21 cellular contexts compared by ENCODE assay signal in genomic region chr10:103646304-103646703, GRCh38.
A peak's percentile ranks its signal among the peaks of the same experiment; 100 is the strongest.
DNase-seq lines count a peak whose midpoint lies in the region; ATAC-seq, FAIRE-seq and TF ChIP-seq lines count a peak whose summit lies in the region.
"Had no signal": no experiment of that assay in that cellular context is flagged by ENCODE, and none has a peak within 500 bp of the region (broad histone marks: within the 10 kb centered on the region; RNA-seq: fewer than 3 reads in every experiment).

No MANE protein-coding gene starts in this region.

- H3K4me1 ChIP-seq in cardiac muscle cell (ENCODE audit: low read depth): peaks cover 11% of the 10 kb centered on the region
- peaks cover 5 to 68% (median 45%) of the 10 kb centered on the region in 12 donors for H3K4me1 ChIP-seq in heart left ventricle
- no peaks in the 10 kb centered on the region for H3K4me1 ChIP-seq in GM12878 (ENCODE audit: control insufficient read depth, insufficient read depth, low read length)
- H3K4me1 ChIP-seq in mesenchymal stem cell (ENCODE audit: control insufficient read depth, insufficient read depth, low read depth, low read length): peaks cover 9% of the 10 kb centered on the region
- peaks cover 4 to 100% (median 67%) of the 10 kb centered on the region in 4 donors for H3K4me1 ChIP-seq in tibial nerve
- H3K4me1 ChIP-seq: parathyroid adenoma had no signal

- no peak for TF ChIP-seq CTCF in cardiac muscle cell (IDR thresholded peaks at IDR 0.05; ENCODE audit: low read depth, low read length)
- no peak for TF ChIP-seq CTCF in heart left ventricle (IDR thresholded peaks at IDR 0.05)
- TF ChIP-seq CTCF in GM12878 (IDR thresholded peaks at IDR 0.05 in 2 of 3, conservative IDR thresholded peaks at IDR 0.05 in 1 of 3; ENCODE audit: control insufficient read depth in 2 of 3, extremely low read depth in 1 of 3, insufficient read depth in 1 of 3, low read depth in 3 of 3, low read length in 3 of 3): no peak
- TF ChIP-seq CTCF in tibial nerve (IDR thresholded peaks at IDR 0.05): no peak

- no peak for TF ChIP-seq RAD21 in GM12878 (IDR thresholded peaks at IDR 0.05; ENCODE audit: insufficient read depth, low read depth, low read length)

- H2BK15ac ChIP-seq in mesenchymal stem cell (ENCODE audit: low read depth, poor library complexity, severe bottlenecking): no peak overlapping the region

- H3K23ac ChIP-seq in mesenchymal stem cell (ENCODE audit: low read length in 2 of 2): no peak overlapping the region

- H3K27me3 ChIP-seq in cardiac muscle cell (no peaks in the 10 kb centered on the region), heart left ventricle (no peaks in the 10 kb centered on the region), GM12878 (replicated peaks in 1 of 2; ENCODE audit: control insufficient read depth in 2 of 2, insufficient read depth in 2 of 2, low read length in 1 of 2) (no peaks in the 10 kb centered on the region), mesenchymal stem cell (ENCODE audit: control insufficient read depth in 1 of 2, insufficient read depth in 1 of 2, low read length in 2 of 2) (no peaks in the 10 kb centered on the region), tibial nerve (no peaks in the 10 kb centered on the region)
- H3K27me3 ChIP-seq: spleen had no signal

- H3K14ac ChIP-seq in mesenchymal stem cell (ENCODE audit: low read length in 2 of 2): no peak overlapping the region

- H3K4me3 ChIP-seq in cardiac muscle cell (no peak overlapping the region), heart left ventricle (no peak overlapping the region), GM12878 (no peak overlapping the region), mesenchymal stem cell (ENCODE audit: insufficient read depth in 1 of 2, low read depth in 1 of 2, low read length in 2 of 2) (no peak overlapping the region), tibial nerve (no peak overlapping the region)
- H3K4me3 ChIP-seq: spleen, thoracic aorta had no signal

- H3K9ac ChIP-seq in GM12878 (ENCODE audit: control insufficient read depth, insufficient read depth, low read length) (no peak overlapping the region), mesenchymal stem cell (ENCODE audit: low read length) (no peak overlapping the region)
- H3K9ac ChIP-seq: parathyroid adenoma had no signal

- SMC1A ChIA-PET in GM12878 (lab: Charles Lee; ENCODE audit: uncharacterized antibody, unreplicated experiment): interaction anchor here (0.8 to 1.5 kb wide), 2 partner anchors 10 to 21 kb away, joined by 3 to 5 read pairs; no protein-coding TSS in a partner anchor

- no peaks in the 10 kb centered on the region; the same call in 1 of the 2 replicates for H3K79me2 ChIP-seq in GM12878 (ENCODE audit: control insufficient read depth, insufficient read depth, low read length)

- no peak overlapping the region for H3K18ac ChIP-seq in mesenchymal stem cell (ENCODE audit: low read depth in 1 of 2, low read length in 2 of 2)

- H2AFZ ChIP-seq in GM12878 (ENCODE audit: control insufficient read depth, low read depth, low read length) (no peak overlapping the region), mesenchymal stem cell (ENCODE audit: low read depth, low read length) (no peak overlapping the region)
- H2AFZ ChIP-seq: parathyroid adenoma had no signal

- H3K36me3 ChIP-seq in cardiac muscle cell (peaks cover 8% of the 10 kb centered on the region), heart left ventricle (peaks cover 0 to 16% (median 0%) of the 10 kb centered on the region in 9 donors), GM12878 (ENCODE audit: control insufficient read depth in 2 of 2, insufficient read depth in 2 of 2, low read length in 1 of 2) (peaks cover 9 to 18% of the 10 kb centered on the region in 2 experiments; a peak in 3 of 4 replicates), mesenchymal stem cell (ENCODE audit: control insufficient read depth in 1 of 2, insufficient read depth in 2 of 2, low read depth in 1 of 2, low read length in 2 of 2) (peaks cover 10 to 53% of the 10 kb centered on the region in 2 experiments), tibial nerve (peaks cover 0 to 9% (median 0%) of the 10 kb centered on the region in 3 donors)
- H3K36me3 ChIP-seq: thoracic aorta had no signal

- POLR2A ChIA-PET in GM12878 (lab: Charles Lee): interaction anchor here (0.6 kb wide), 1 partner anchor 392 kb away, joined by 3 read pairs; no protein-coding TSS in a partner anchor

- intact Hi-C loops in heart left ventricle (cut with DNase I) (loop anchor here in 1 of 10 donors (5.0 kb wide), 1 partner anchor 39 kb away; no protein-coding TSS in a partner anchor), GM12878 (cut with micrococcal nuclease; ENCODE audit: unreplicated experiment) (no loop called here)

- RAD21 ChIA-PET in GM12878 (lab: Charles Lee; ENCODE audit: unreplicated experiment): no interaction called here

- H3K4me2 ChIP-seq in GM12878 (ENCODE audit: control insufficient read depth, insufficient read depth) (no peak overlapping the region), mesenchymal stem cell (ENCODE audit: low read length, poor library complexity, severe bottlenecking) (no peak overlapping the region)

- BruUV-seq in GM12878 (replicated peaks; lab: Mats Ljungman, UMichigan): no TSS peak

- no peaks in the 10 kb centered on the region for H3K9me3 ChIP-seq in cardiac muscle cell (ENCODE audit: low read depth)
- H3K9me3 ChIP-seq in heart left ventricle: no peaks in the 10 kb centered on the region
- H3K9me3 ChIP-seq in GM12878 (replicated peaks; ENCODE audit: control insufficient read depth, insufficient read depth, low read length): no peaks in the 10 kb centered on the region
- no peaks in the 10 kb centered on the region for H3K9me3 ChIP-seq in mesenchymal stem cell (ENCODE audit: control insufficient read depth, low read length)
- no peaks in the 10 kb centered on the region for H3K9me3 ChIP-seq in tibial nerve
- H3K9me3 ChIP-seq: spleen, thoracic aorta had no signal

- CTCF ChIA-PET in GM12878 (lab: Yijun Ruan, JAX): interaction anchor here (1.0 kb wide), 1 partner anchor 20 kb away, joined by 3 read pairs; no protein-coding TSS in a partner anchor

- H4K91ac ChIP-seq in mesenchymal stem cell (ENCODE audit: low read length): peak overlapping the region; percentile 41

- H2BK5ac ChIP-seq in mesenchymal stem cell (ENCODE audit: low read depth, low read length, poor library complexity, severe bottlenecking): no peak overlapping the region

- H4K8ac ChIP-seq in mesenchymal stem cell (ENCODE audit: low read length): no peak overlapping the region

- peaks cover 6% of the 10 kb centered on the region for H3K79me1 ChIP-seq in mesenchymal stem cell (replicated peaks; ENCODE audit: low read length, poor library complexity, severe bottlenecking)

- TF ChIP-seq EP300 in GM12878 (IDR thresholded peaks at IDR 0.05; ENCODE audit: borderline replicate concordance in 1 of 2, control insufficient read depth in 1 of 2, low read depth in 2 of 2, low read length in 2 of 2) (no peak), tibial nerve (IDR thresholded peaks at IDR 0.05) (no peak)

- ATAC-seq in heart left ventricle: no peak
- ATAC-seq in GM12878: 0 out of 3 replicates have a peak, but pooled peaks have one; percentile 20
- ATAC-seq: Right ventricle myocardium inferior, T-cell had no signal

- H3K27ac ChIP-seq in cardiac muscle cell: peak overlapping the region; percentile 60
- peak overlapping the region in 5 of 12 donors; percentile 10 to 72 (median 56) for H3K27ac ChIP-seq in heart left ventricle
- H3K27ac ChIP-seq in GM12878 (ENCODE audit: control insufficient read depth, insufficient read depth): no peak overlapping the region
- H3K27ac ChIP-seq in mesenchymal stem cell (ENCODE audit: low read length, poor library complexity, severe bottlenecking): no peak overlapping the region
- H3K27ac ChIP-seq in tibial nerve: peak overlapping the region; percentile 15 to 90 (median 72)
- H3K27ac ChIP-seq: parathyroid adenoma had no signal

- FAIRE-seq in GM12878 (lab: Jason Lieb, UNC): no peak
- FAIRE-seq: A204.1 had no signal

- peaks cover 4% of the 10 kb centered on the region; the same call in 1 of the 2 replicates for H4K20me1 ChIP-seq in GM12878 (ENCODE audit: control insufficient read depth, insufficient read depth)

- peak overlapping the region in 1 of 2 experiments; percentile 71 for H3K4ac ChIP-seq in mesenchymal stem cell (ENCODE audit: low read depth in 1 of 2, low read length in 2 of 2)

- H2BK12ac ChIP-seq in mesenchymal stem cell (ENCODE audit: low read length in 2 of 2): no peak overlapping the region

- 97 to 99% (median 98%) methylated on average over 3 of the region's 3 CpGs for WGBS in heart left ventricle, 4 donors
- 100% methylated on average over 3 of the region's 3 CpGs for WGBS in GM12878 (ENCODE audit: insufficient coverage, insufficient replicate concordance, low lambda C conversion rate, missing lambda C conversion rate)
- WGBS in mesenchymal stem cell: 95% methylated on average over 3 of the region's 3 CpGs
- WGBS in tibial nerve, 2 donors: 94% methylated on average over 3 of the region's 3 CpGs

- no peak overlapping the region for H2BK120ac ChIP-seq in mesenchymal stem cell (ENCODE audit: low read depth, low read length)

- peak overlapping the region; percentile 25 for H2AK5ac ChIP-seq in mesenchymal stem cell (ENCODE audit: low read length, severe bottlenecking)

- in situ Hi-C loops in GM12878 (cut with MboI): no loop called here

- DNase-seq in cardiac muscle cell (ENCODE audit: low read depth in 1 of 2, low spot score in 1 of 2) (no peak), heart left ventricle (no peak), GM12878 (ENCODE audit: low read depth, low spot score) (no peak), mesenchymal stem cell (no peak), tibial nerve (ENCODE audit: low spot score in 2 of 2) (no peak), NCI-H1092 (lab: John Stamatoyannopoulos, UW) (no peak), OCI-M2 (lab: John Stamatoyannopoulos, UW; ENCODE audit: unreplicated experiment) (no peak)
- DNase-seq in activated CD4-positive, alpha-beta T cell treated with anti-CD3 and anti-CD28 coated beads, Interleukin-2, amount 50 U/mL, for 4 hours: no peak
- DNase-seq: activated CD4-positive, alpha-beta T cell treated with anti-CD3 and anti-CD28 coated beads, Interleukin-2, amount 10 ng/mL, durations not matched to agents 7 days and 5 days; activated naive CD4-positive, alpha-beta T cell; activated T-cell treated with anti-CD3 and anti-CD28 coated beads for 4 hours; DMS153; GF-D8; NCI-H1930; NCI-H446 treated with DMSO at 0.1 percent for 48 hours; spleen; T-cell had no signal

- TF ChIP-seq POLR2A in heart left ventricle (IDR thresholded peaks at IDR 0.05) (no peak), GM12878 (IDR thresholded peaks at IDR 0.05; ENCODE audit: low read depth, low read length) (no peak), tibial nerve (IDR thresholded peaks at IDR 0.05) (no peak)

TF ChIP-seq in GM12878, 131 proteins besides CTCF, POLR2A, EP300 and RAD21 (continues in another document):
- no peak for TF ChIP-seq SP1 (IDR thresholded peaks at IDR 0.05; ENCODE audit: low read depth, low read length)
- TF ChIP-seq, protein P1, sequence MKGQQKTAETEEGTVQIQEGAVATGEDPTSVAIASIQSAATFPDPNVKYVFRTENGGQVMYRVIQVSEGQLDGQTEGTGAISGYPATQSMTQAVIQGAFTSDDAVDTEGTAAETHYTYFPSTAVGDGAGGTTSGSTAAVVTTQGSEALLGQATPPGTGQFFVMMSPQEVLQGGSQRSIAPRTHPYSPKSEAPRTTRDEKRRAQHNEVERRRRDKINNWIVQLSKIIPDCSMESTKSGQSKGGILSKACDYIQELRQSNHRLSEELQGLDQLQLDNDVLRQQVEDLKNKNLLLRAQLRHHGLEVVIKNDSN (IDR thresholded peaks at IDR 0.05; ENCODE audit: borderline replicate concordance, extremely low read length, insufficient read depth, low read depth, low read length): no peak

Comparison
In these comparisons a context has a peak if more than half of its experiments do, and no peak if none do; other contexts are left out.
1. H3K27ac ChIP-seq: peak in cardiac muscle cell (single experiment) and tibial nerve (4 of 4); none in GM12878 (single experiment) and mesenchymal stem cell (single experiment).